ENCODE assay signal across 8 cellular contexts in genomic region chr5:55226934-55227737, GRCh38. TPM values are rescaled to one million over a fixed set of nuclear protein-coding genes. Genes with fewer than 3 reads are reported as not detected.
DNase-seq lines count a peak whose midpoint lies in the region; ATAC-seq and TF ChIP-seq lines count a peak whose summit lies in the region.

TSS of gene MCIDAS (minus strand) at chr5:55227315. CDS start at chr5:55227138, 177 bp downstream.

- no peak within 1 kb of the TSS for H3K9ac ChIP-seq in duodenal mucosa (ENCODE audit: low read depth in 1 of 2, low read length in 2 of 2)

- TF ChIP-seq CTCF in GM06990 (IDR thresholded peaks at IDR 0.05; ENCODE audit: insufficient read depth, low read length, poor library complexity, severe bottlenecking) (peak; percentile 31), WI38 (IDR thresholded peaks at IDR 0.05; ENCODE audit: low read depth, low read length) (no peak), mucosa of descending colon (IDR thresholded peaks at IDR 0.05) (peak; percentile 13), thyroid gland (IDR thresholded peaks at IDR 0.05) (peak in 4 of 6 experiments; percentile 12 to 49 (median 36))

- ATAC-seq in mucosa of descending colon = peak; percentile 80

- H3K4me1 ChIP-seq in duodenal mucosa (ENCODE audit: control insufficient read depth in 1 of 2, insufficient read depth in 2 of 2, low read length in 2 of 2) (peaks cover 24 to 29% of the 10 kb centered on the region in 2 donors), mucosa of descending colon (ENCODE audit: low read depth) (peaks cover 30% of the 10 kb centered on the region), thyroid gland (peaks cover 19 to 31% of the 10 kb centered on the region in 2 donors)

- H3K27ac ChIP-seq in duodenal mucosa (ENCODE audit: low read depth, low read length) (no peak within 1 kb of the TSS), thyroid gland (peak within 1 kb of the TSS in 2 of 3 donors; percentile 30 to 79)

- TF ChIP-seq POLR2A in thyroid gland (IDR thresholded peaks at IDR 0.05) = no peak

- peaks cover 3% of the 10 kb centered on the region for H3K27me3 ChIP-seq in GM06990 (replicated peaks; ENCODE audit: control insufficient read depth, insufficient read depth, low read length)
- peaks cover 91 to 95% of the 10 kb centered on the region in 2 donors for H3K27me3 ChIP-seq in duodenal mucosa (ENCODE audit: control insufficient read depth in 1 of 2, insufficient read depth in 2 of 2, low read length in 2 of 2)
- H3K27me3 ChIP-seq in thyroid gland = no peaks in the 10 kb centered on the region

- H3K9me3 ChIP-seq in duodenal mucosa (ENCODE audit: control insufficient read depth in 1 of 2, low read length in 2 of 2) = no peaks in the 10 kb centered on the region
- H3K9me3 ChIP-seq in mucosa of descending colon = no peaks in the 10 kb centered on the region
- no peaks in the 10 kb centered on the region for H3K9me3 ChIP-seq in thyroid gland

- intact Hi-C loops in mucosa of descending colon (cut with DNase I, micrococcal nuclease) = loop anchor here (5.0 to 10.0 kb wide), 2 partner anchors 52 to 55 kb away; partner anchors contain the start of gene CDC20B (in 2 of the 2)
- intact Hi-C loops in thyroid gland (cut with DNase I) = loop anchor here (10.0 kb wide), 1 partner anchor 78 kb away; the partner anchor contains the start of genes DHX29 and MTREX

- H3K36me3 ChIP-seq in GM06990 (ENCODE audit: control insufficient read depth, insufficient read depth, low read length) = no peaks in the 10 kb centered on the region
- no peaks in the 10 kb centered on the region for H3K36me3 ChIP-seq in duodenal mucosa (ENCODE audit: control insufficient read depth in 1 of 2, insufficient read depth in 2 of 2, low read length in 2 of 2)
- H3K36me3 ChIP-seq in mucosa of descending colon (ENCODE audit: low read depth) = no peaks in the 10 kb centered on the region
- H3K36me3 ChIP-seq in thyroid gland = no peaks in the 10 kb centered on the region

- WGBS in thyroid gland, 2 donors = 0 to 2% methylated on average over 12 to 30 of the region's 85 CpGs

- H3K4me3 ChIP-seq in GM06990 (replicated peaks; ENCODE audit: low read depth, low read length) (peak within 1 kb of the TSS; percentile 41), WI38 (ENCODE audit: low read depth, low read length) (peak within 1 kb of the TSS; percentile 34), duodenal mucosa (ENCODE audit: low read depth in 1 of 2, low read length in 2 of 2) (peak within 1 kb of the TSS; percentile 55 to 67), mucosa of descending colon (no peak within 1 kb of the TSS), thyroid gland (replicated peaks in 1 of 3) (peak within 1 kb of the TSS; percentile 19 to 52 (median 28))

- DNase-seq in GM06990 (ENCODE audit: extremely low read depth, insufficient read length) (peak; percentile 66), HCEC 1CT (peak; percentile 15), NCI-H1436 treated with DMSO at 0.1 percent for 48 hours (lab: John Stamatoyannopoulos, UW) (peak; percentile 11), mucosa of descending colon (peak; percentile 58 to 76 (median 61)), thyroid gland (peak; percentile 88 to 89), amniotic stem cell (lab: John Stamatoyannopoulos, UW) (no peak)

RNA-seq across cellular contexts. Expression of gene MCIDAS, which starts in this region (rescaled TPM):
- total RNA-seq in mucosa of descending colon (under 1 TPM in 1 of 3 donors, not detected in 2; 0.14 TPM), thyroid gland (1 to 10 TPM in 3 of 4 donors, under 1 TPM in 1; 0.71 to 2.7 (median 2.5) TPM)

Comparison
In these comparisons a context has a peak if more than half of its experiments do, and no peak if none do; other contexts are left out.
1. Peak in DNase-seq and ATAC-seq in mucosa of descending colon; RNA of the gene not detected or under 1 TPM.